In the genomic region with DNA sequence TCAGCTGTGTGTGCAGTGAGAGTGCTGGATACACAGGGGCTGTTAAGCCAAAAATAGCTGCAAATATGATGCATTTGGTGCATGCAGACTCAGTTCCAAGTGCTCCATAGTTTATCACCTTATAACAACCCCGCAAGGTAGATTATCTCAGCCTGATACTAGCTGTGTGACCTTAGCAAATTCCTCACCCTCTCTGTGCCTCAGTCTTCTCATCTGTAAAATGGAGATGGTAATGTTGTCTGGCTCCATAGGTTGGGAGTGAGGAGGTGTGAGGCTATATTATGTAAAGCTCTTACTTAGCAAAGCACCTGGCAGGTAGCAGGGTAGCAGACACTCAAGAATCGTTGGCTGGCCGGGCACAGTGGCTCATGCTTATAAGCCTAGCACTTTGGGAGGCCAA, we compare ENCODE assay signal across 9 cellular contexts.
"Had no signal": no experiment of that assay in that cellular context is flagged by ENCODE, and none has a peak within 500 bp of the region (broad histone marks: within the 10 kb centered on the region; RNA-seq: fewer than 3 reads in every experiment).

No MANE protein-coding gene starts in this region.

- H3K4me2 ChIP-seq: GM23338, KMS-11 had no signal

- H3K4me3 Mint-ChIP-seq: GM23338 had no signal

- FAIRE-seq: HTR-8/SVneo had no signal

- H3K36me3 ChIP-seq: HAP-1 had no signal

- ATAC-seq: GM23338, HCT116 had no signal

- H3K27ac Mint-ChIP-seq: GM23338 had no signal

- H3K4me3 ChIP-seq: GM23338, HAP-1 had no signal

- H3K9me3 ChIP-seq: HAP-1 had no signal

- H3K27ac ChIP-seq: KMS-11 had no signal

- DNase-seq: H7, IMR-90, Karpas-422, KBM-7 had no signal

- H2AFZ ChIP-seq: GM23338 had no signal

- H3K9ac ChIP-seq: KMS-11 had no signal

- H3K9me3 Mint-ChIP-seq: GM23338 had no signal
